In the genomic region with DNA sequence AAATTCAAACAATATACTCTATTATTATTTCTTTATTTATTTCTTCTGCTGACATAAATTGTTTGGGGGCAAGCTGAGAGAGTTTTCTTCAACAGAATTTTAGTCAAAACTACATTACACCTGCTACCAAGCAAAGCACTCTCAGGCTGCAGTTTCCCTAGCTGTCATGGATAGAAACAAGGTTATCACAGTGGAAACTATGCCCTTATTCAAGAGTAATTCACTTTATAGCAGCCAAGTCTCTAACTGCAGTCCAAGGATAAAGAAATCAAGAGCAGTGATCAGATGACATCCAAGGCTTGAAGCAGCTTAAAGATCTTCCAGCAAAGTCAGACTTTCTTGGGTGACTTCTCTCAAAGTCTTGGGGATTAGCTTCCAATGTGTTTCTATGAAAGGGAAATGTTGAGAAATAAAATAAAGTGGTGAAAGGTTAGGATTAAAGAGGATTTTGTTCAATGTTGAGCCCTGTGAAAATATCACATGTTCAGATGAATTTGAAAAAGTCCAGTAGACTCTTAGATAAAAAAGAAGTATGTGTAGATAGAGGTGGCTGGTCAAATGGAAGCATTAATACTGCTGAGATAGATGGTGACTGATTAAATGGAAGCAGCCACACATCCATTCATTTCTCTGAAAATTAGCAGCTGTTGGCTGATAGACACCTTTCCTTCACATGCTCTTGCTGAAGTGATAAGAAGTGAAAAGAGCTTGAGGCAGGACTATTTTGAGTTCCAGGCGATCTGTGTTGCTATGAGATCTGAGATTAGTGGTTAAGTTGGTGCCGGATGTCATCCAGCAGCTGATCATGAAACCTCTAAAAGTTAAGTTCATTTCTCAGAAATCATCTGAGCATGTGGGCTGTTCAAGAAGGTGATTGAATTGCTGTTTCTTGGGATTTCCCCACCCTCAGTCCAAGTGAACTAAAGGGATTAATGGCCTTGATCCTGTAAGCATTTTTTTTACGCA, we compare ENCODE assay signal across 1 cellular context.
TF ChIP-seq lines count a peak whose summit lies in the region.

No MANE protein-coding gene starts in this region.

TF ChIP-seq in K562, 482 proteins besides CTCF, POLR2A, EP300 and RAD21 (continued from another document and continues in another):
- TF ChIP-seq, protein P1, sequence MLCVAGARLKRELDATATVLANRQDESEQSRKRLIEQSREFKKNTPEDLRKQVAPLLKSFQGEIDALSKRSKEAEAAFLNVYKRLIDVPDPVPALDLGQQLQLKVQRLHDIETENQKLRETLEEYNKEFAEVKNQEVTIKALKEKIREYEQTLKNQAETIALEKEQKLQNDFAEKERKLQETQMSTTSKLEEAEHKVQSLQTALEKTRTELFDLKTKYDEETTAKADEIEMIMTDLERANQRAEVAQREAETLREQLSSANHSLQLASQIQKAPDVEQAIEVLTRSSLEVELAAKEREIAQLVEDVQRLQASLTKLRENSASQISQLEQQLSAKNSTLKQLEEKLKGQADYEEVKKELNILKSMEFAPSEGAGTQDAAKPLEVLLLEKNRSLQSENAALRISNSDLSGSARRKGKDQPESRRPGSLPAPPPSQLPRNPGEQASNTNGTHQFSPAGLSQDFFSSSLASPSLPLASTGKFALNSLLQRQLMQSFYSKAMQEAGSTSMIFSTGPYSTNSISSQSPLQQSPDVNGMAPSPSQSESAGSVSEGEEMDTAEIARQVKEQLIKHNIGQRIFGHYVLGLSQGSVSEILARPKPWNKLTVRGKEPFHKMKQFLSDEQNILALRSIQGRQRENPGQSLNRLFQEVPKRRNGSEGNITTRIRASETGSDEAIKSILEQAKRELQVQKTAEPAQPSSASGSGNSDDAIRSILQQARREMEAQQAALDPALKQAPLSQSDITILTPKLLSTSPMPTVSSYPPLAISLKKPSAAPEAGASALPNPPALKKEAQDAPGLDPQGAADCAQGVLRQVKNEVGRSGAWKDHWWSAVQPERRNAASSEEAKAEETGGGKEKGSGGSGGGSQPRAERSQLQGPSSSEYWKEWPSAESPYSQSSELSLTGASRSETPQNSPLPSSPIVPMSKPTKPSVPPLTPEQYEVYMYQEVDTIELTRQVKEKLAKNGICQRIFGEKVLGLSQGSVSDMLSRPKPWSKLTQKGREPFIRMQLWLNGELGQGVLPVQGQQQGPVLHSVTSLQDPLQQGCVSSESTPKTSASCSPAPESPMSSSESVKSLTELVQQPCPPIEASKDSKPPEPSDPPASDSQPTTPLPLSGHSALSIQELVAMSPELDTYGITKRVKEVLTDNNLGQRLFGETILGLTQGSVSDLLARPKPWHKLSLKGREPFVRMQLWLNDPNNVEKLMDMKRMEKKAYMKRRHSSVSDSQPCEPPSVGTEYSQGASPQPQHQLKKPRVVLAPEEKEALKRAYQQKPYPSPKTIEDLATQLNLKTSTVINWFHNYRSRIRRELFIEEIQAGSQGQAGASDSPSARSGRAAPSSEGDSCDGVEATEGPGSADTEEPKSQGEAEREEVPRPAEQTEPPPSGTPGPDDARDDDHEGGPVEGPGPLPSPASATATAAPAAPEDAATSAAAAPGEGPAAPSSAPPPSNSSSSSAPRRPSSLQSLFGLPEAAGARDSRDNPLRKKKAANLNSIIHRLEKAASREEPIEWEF (CRISPR knock-in tag; IDR thresholded peaks at IDR 0.05): peak; percentile 81; the same call in 1 of the 2 replicates
- TF ChIP-seq STAT5B (CRISPR knock-in tag; IDR thresholded peaks at IDR 0.05) (no peak), ILF3 (IDR thresholded peaks at IDR 0.05; ENCODE audit: borderline replicate concordance) (no peak), HCFC1 (IDR thresholded peaks at IDR 0.05; ENCODE audit: low read depth, low read length) (no peak), SPI1 (IDR thresholded peaks at IDR 0.05; ENCODE audit: borderline replicate concordance, low read depth, low read length) (no peak), ZFX (CRISPR knock-in tag; IDR thresholded peaks at IDR 0.05) (no peak), CBFB (CRISPR knock-in tag; IDR thresholded peaks at IDR 0.05) (no peak), HNRNPUL1 (IDR thresholded peaks at IDR 0.05; ENCODE audit: low read length) (no peak), SMAD3 (CRISPR knock-in tag; conservative IDR thresholded peaks at IDR 0.05) (peak; percentile 84), RUNX1 (IDR thresholded peaks at IDR 0.05; ENCODE audit: low read depth) (peak; percentile 96), SOX6 (IDR thresholded peaks at IDR 0.05) (peak; percentile 99), ZNF583 (CRISPR knock-in tag; IDR thresholded peaks at IDR 0.05) (peak; percentile 80), HDAC6 (IDR thresholded peaks at IDR 0.05; ENCODE audit: low read depth, low read length) (no peak), ETV1 (tag; conservative IDR thresholded peaks at IDR 0.05; ENCODE audit: low read depth) (peak; percentile 99), ZNF57 (CRISPR knock-in tag; IDR thresholded peaks at IDR 0.05) (no peak), DMBX1 (CRISPR knock-in tag; IDR thresholded peaks at IDR 0.05; ENCODE audit: borderline replicate concordance) (peak; percentile 98), CHD2 (IDR thresholded peaks at IDR 0.05; ENCODE audit: low read depth, low read length) (no peak), MBD2 (IDR thresholded peaks at IDR 0.05; ENCODE audit: borderline replicate concordance, low read depth) (peak; percentile 80), PML (IDR thresholded peaks at IDR 0.05; ENCODE audit: low read length) (peak; percentile 100), SREBF1 (IDR thresholded peaks at IDR 0.05; ENCODE audit: borderline replicate concordance, low read depth, low read length) (no peak), POLR2H (tag; IDR thresholded peaks at IDR 0.05; ENCODE audit: low read depth) (peak; percentile 52; the same call in 1 of the 2 replicates), MIER1 (IDR thresholded peaks at IDR 0.05; ENCODE audit: low read depth) (no peak), ZNF79 (CRISPR knock-in tag; IDR thresholded peaks at IDR 0.05; ENCODE audit: low read depth) (peak; percentile 63; the same call in 1 of the 2 replicates), TEAD4 (IDR thresholded peaks at IDR 0.05; ENCODE audit: low read length) (peak; percentile 100), TEAD4 (CRISPR knock-in tag; IDR thresholded peaks at IDR 0.05; ENCODE audit: borderline replicate concordance) (no peak), NUFIP1 (IDR thresholded peaks at IDR 0.05; ENCODE audit: partially characterized antibody) (no peak), RCOR1 (IDR thresholded peaks at IDR 0.05; ENCODE audit: borderline replicate concordance in 1 of 2, low read depth in 2 of 2, low read length in 2 of 2) (peak; percentile 94 to 99), TRIM28 (IDR thresholded peaks at IDR 0.05) (peak; percentile 75), ZNF134 (CRISPR knock-in tag; conservative IDR thresholded peaks at IDR 0.05) (peak; percentile 82), ELF1 (tag; IDR thresholded peaks at IDR 0.05) (no peak; the same call in 1 of the 2 replicates), SMARCC2 (IDR thresholded peaks at IDR 0.05; ENCODE audit: low read depth) (peak; percentile 92), CBX1 (IDR thresholded peaks at IDR 0.05; ENCODE audit: low read depth) (no peak), THRAP3 (IDR thresholded peaks at IDR 0.05; ENCODE audit: borderline replicate concordance) (no peak), ADNP (tag; IDR thresholded peaks at IDR 0.05) (no peak; the same call in 1 of the 2 replicates), MEF2D (tag; conservative IDR thresholded peaks at IDR 0.05; ENCODE audit: low read depth) (peak; percentile 100), SMARCB1 (IDR thresholded peaks at IDR 0.05; ENCODE audit: insufficient read length, low read depth) (peak; percentile 93), ZNF408 (CRISPR knock-in tag; IDR thresholded peaks at IDR 0.05; ENCODE audit: low read depth) (no peak), RBM25 (IDR thresholded peaks at IDR 0.05; ENCODE audit: low read depth, low read length, severe bottlenecking) (no peak)
- TF ChIP-seq, protein P2, sequence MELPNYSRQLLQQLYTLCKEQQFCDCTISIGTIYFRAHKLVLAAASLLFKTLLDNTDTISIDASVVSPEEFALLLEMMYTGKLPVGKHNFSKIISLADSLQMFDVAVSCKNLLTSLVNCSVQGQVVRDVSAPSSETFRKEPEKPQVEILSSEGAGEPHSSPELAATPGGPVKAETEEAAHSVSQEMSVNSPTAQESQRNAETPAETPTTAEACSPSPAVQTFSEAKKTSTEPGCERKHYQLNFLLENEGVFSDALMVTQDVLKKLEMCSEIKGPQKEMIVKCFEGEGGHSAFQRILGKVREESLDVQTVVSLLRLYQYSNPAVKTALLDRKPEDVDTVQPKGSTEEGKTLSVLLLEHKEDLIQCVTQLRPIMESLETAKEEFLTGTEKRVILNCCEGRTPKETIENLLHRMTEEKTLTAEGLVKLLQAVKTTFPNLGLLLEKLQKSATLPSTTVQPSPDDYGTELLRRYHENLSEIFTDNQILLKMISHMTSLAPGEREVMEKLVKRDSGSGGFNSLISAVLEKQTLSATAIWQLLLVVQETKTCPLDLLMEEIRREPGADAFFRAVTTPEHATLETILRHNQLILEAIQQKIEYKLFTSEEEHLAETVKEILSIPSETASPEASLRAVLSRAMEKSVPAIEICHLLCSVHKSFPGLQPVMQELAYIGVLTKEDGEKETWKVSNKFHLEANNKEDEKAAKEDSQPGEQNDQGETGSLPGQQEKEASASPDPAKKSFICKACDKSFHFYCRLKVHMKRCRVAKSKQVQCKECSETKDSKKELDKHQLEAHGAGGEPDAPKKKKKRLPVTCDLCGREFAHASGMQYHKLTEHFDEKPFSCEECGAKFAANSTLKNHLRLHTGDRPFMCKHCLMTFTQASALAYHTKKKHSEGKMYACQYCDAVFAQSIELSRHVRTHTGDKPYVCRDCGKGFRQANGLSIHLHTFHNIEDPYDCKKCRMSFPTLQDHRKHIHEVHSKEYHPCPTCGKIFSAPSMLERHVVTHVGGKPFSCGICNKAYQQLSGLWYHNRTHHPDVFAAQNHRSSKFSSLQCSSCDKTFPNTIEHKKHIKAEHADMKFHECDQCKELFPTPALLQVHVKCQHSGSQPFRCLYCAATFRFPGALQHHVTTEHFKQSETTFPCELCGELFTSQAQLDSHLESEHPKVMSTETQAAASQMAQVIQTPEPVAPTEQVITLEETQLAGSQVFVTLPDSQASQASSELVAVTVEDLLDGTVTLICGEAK (IDR thresholded peaks at IDR 0.05): no peak
- TF ChIP-seq, protein P2 (CRISPR knock-in tag; IDR thresholded peaks at IDR 0.05): no peak
- TF ChIP-seq, protein P3, sequence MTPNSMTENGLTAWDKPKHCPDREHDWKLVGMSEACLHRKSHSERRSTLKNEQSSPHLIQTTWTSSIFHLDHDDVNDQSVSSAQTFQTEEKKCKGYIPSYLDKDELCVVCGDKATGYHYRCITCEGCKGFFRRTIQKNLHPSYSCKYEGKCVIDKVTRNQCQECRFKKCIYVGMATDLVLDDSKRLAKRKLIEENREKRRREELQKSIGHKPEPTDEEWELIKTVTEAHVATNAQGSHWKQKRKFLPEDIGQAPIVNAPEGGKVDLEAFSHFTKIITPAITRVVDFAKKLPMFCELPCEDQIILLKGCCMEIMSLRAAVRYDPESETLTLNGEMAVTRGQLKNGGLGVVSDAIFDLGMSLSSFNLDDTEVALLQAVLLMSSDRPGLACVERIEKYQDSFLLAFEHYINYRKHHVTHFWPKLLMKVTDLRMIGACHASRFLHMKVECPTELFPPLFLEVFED (CRISPR knock-in tag; conservative IDR thresholded peaks at IDR 0.05): 0 out of 2 replicates have a peak, but pooled peaks have one; percentile 49
- TF ChIP-seq, protein P4, sequence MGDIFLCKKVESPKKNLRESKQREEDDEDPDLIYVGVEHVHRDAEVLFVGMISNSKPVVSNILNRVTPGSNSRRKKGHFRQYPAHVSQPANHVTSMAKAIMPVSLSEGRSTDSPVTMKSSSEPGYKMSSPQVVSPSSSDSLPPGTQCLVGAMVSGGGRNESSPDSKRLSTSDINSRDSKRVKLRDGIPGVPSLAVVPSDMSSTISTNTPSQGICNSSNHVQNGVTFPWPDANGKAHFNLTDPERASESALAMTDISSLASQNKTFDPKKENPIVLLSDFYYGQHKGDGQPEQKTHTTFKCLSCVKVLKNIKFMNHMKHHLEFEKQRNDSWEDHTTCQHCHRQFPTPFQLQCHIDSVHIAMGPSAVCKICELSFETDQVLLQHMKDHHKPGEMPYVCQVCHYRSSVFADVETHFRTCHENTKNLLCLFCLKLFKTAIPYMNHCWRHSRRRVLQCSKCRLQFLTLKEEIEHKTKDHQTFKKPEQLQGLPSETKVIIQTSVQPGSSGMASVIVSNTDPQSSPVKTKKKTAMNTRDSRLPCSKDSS (IDR thresholded peaks at IDR 0.05; ENCODE audit: low read depth, partially characterized antibody): no peak
- TF ChIP-seq, protein P5, sequence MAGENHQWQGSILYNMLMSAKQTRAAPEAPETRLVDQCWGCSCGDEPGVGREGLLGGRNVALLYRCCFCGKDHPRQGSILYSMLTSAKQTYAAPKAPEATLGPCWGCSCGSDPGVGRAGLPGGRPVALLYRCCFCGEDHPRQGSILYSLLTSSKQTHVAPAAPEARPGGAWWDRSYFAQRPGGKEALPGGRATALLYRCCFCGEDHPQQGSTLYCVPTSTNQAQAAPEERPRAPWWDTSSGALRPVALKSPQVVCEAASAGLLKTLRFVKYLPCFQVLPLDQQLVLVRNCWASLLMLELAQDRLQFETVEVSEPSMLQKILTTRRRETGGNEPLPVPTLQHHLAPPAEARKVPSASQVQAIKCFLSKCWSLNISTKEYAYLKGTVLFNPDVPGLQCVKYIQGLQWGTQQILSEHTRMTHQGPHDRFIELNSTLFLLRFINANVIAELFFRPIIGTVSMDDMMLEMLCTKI (IDR thresholded peaks at IDR 0.05; ENCODE audit: partially characterized antibody): no peak
